8 cellular contexts compared by ENCODE assay signal in genomic region chr2:68837164-68837860, GRCh38. TPM values are rescaled to one million over a fixed set of nuclear protein-coding genes. Genes with fewer than 3 reads are reported as not detected.
DNase-seq lines count a peak whose midpoint lies in the region; ATAC-seq, FAIRE-seq and TF ChIP-seq lines count a peak whose summit lies in the region.

No MANE protein-coding gene starts in this region.

- peak; percentile 32 for DNase-seq in GM12892 (ENCODE audit: insufficient read length)
- peak; percentile 33 for DNase-seq in NB4 (ENCODE audit: low read depth)
- DNase-seq in activated T-cell treated with anti-CD3 and anti-CD28 coated beads for 48 hours (ENCODE audit: low read depth): peak; percentile 45
- peak; percentile 17 for DNase-seq in fibroblast of the aortic adventitia (ENCODE audit: low read depth)
- peak; percentile 16 for DNase-seq in renal cortical epithelial cell (ENCODE audit: low read depth)
- no peak for DNase-seq in NCI-H226

- no peak for ATAC-seq in GM19035 (IDR thresholded peaks at IDR 0.05; ENCODE audit: unreplicated experiment)
- ATAC-seq in GM19328 (IDR thresholded peaks at IDR 0.05; ENCODE audit: unreplicated experiment): no peak

- TF ChIP-seq POLR2A in GM12892 (IDR thresholded peaks at IDR 0.05; ENCODE audit: low read depth, low read length) (no peak), NB4 (IDR thresholded peaks at IDR 0.05; ENCODE audit: extremely low read depth, insufficient read length) (no peak)

- TF ChIP-seq CTCF in NB4 (IDR thresholded peaks at IDR 0.05; ENCODE audit: low read depth, low read length) (peak; percentile 18), fibroblast of the aortic adventitia (IDR thresholded peaks at IDR 0.05; ENCODE audit: insufficient read depth, low read length) (peak; percentile 44)

- no peak for FAIRE-seq in GM12892 (lab: Jason Lieb, UNC)

- H3K4me3 ChIP-seq in NB4 (ENCODE audit: low read depth, low read length): no peak overlapping the region
- no peak overlapping the region for H3K4me3 ChIP-seq in fibroblast of the aortic adventitia (ENCODE audit: low read depth, low read length)

RNA-seq across cellular contexts. Expression of gene BMP10, which starts 33.9 kb away (rescaled TPM):
- polyA plus RNA-seq in GM12892 (2012; ENCODE audit: missing spikeins): not detected
- total RNA-seq in fibroblast of the aortic adventitia (ENCODE audit: low replicate concordance): not detected in 2 replicates
- not detected in 2 replicates for total RNA-seq in renal cortical epithelial cell
